8 cellular contexts compared by ENCODE assay signal in genomic region chr11:46243796-46244109, GRCh38. TPM values are rescaled to one million over a fixed set of nuclear protein-coding genes. Genes with fewer than 3 reads are reported as not detected.
DNase-seq lines count a peak whose midpoint lies in the region; ATAC-seq and TF ChIP-seq lines count a peak whose summit lies in the region.

No MANE protein-coding gene starts in this region.

- no peak overlapping the region for H2AK5ac ChIP-seq in neuronal stem cell (ENCODE audit: low read depth, low read length)

- no peaks in the 10 kb centered on the region for H3K9me3 ChIP-seq in CD4-positive, alpha-beta memory T cell (ENCODE audit: control insufficient read depth in 1 of 2, low read length in 2 of 2)
- H3K9me3 ChIP-seq in OCI-LY7 (ENCODE audit: low read length) (no peaks in the 10 kb centered on the region), endodermal cell (ENCODE audit: control insufficient read depth, low read length) (no peaks in the 10 kb centered on the region), neuronal stem cell (replicated peaks in 1 of 2; ENCODE audit: control insufficient read depth in 2 of 2, insufficient read depth in 1 of 2, low read depth in 1 of 2, low read length in 2 of 2) (no peaks in the 10 kb centered on the region)

- no peak overlapping the region for H3K27ac Mint-ChIP-seq in CD4-positive, alpha-beta memory T cell
- peak overlapping the region; percentile 99 for H3K27ac Mint-ChIP-seq in endodermal cell

- peak overlapping the region; percentile 68 to 74 for H3K4me3 ChIP-seq in CD4-positive, alpha-beta memory T cell (ENCODE audit: low read length in 2 of 2)
- H3K4me3 ChIP-seq in OCI-LY7 (ENCODE audit: low read depth, low read length, poor library complexity, severe bottlenecking): peak overlapping the region; percentile 73
- peak overlapping the region; percentile 84 for H3K4me3 ChIP-seq in endodermal cell (ENCODE audit: low read length)
- H3K4me3 ChIP-seq in neuronal stem cell (ENCODE audit: low read length in 2 of 2): peak overlapping the region; percentile 55 to 74

- no peak overlapping the region for H2BK12ac ChIP-seq in neuronal stem cell (ENCODE audit: low read length)

- no peaks in the 10 kb centered on the region for H3K9me3 Mint-ChIP-seq in CD4-positive, alpha-beta memory T cell
- H3K9me3 Mint-ChIP-seq in endodermal cell: no peaks in the 10 kb centered on the region

- no peak overlapping the region for H3K14ac ChIP-seq in neuronal stem cell (ENCODE audit: low read length)

- H3K9ac ChIP-seq in endodermal cell (ENCODE audit: extremely low read depth, low read length, poor library complexity, severe bottlenecking) (peak overlapping the region; percentile 95), neuronal stem cell (ENCODE audit: low read depth, low read length, poor library complexity) (peak overlapping the region; percentile 17)

- no TSS peak for BruUV-seq in OCI-LY7 (replicated peaks; lab: Mats Ljungman, UMichigan)

- H4K8ac ChIP-seq in neuronal stem cell (ENCODE audit: low read depth, low read length): no peak overlapping the region

- peak overlapping the region; percentile 91 for H2AFZ ChIP-seq in OCI-LY7 (ENCODE audit: low read length)
- peak overlapping the region; percentile 98 for H2AFZ ChIP-seq in neuronal stem cell (ENCODE audit: low read length)

- no peak overlapping the region for H4K91ac ChIP-seq in neuronal stem cell (ENCODE audit: low read depth, low read length, poor library complexity)

- no peak for DNase-seq in CD4-positive, alpha-beta memory T cell
- DNase-seq in OCI-LY7 (ENCODE audit: low spot score) (no peak), endodermal cell (no peak), neuronal stem cell (ENCODE audit: low spot score) (no peak), NCI-H446 (lab: John Stamatoyannopoulos, UW) (no peak), left colon (no peak), anterior cingulate cortex (lab: John Stamatoyannopoulos, UW) (no peak)

- no peaks in the 10 kb centered on the region for H3K9me2 ChIP-seq in OCI-LY7 (ENCODE audit: insufficient read depth, low read length)

- peak overlapping the region; percentile 62 for H2BK5ac ChIP-seq in neuronal stem cell (ENCODE audit: low read length)

- no peaks in the 10 kb centered on the region for H3K79me2 ChIP-seq in OCI-LY7 (ENCODE audit: insufficient read depth, low read depth, low read length)

- H3K36me3 Mint-ChIP-seq in CD4-positive, alpha-beta memory T cell: no peaks in the 10 kb centered on the region
- H3K36me3 Mint-ChIP-seq in endodermal cell (ENCODE audit: low read depth): no peaks in the 10 kb centered on the region

- H3K4me1 ChIP-seq in CD4-positive, alpha-beta memory T cell (ENCODE audit: insufficient read depth, low read length): peaks cover 13% of the 10 kb centered on the region
- H3K4me1 ChIP-seq in OCI-LY7 (ENCODE audit: insufficient read depth, low read length, poor library complexity, severe bottlenecking) (peaks cover 18% of the 10 kb centered on the region), endodermal cell (ENCODE audit: control insufficient read depth, insufficient read depth, low read length) (peaks cover 3% of the 10 kb centered on the region), neuronal stem cell (ENCODE audit: control insufficient read depth in 2 of 2, insufficient read depth in 1 of 2, low read depth in 1 of 2, low read length in 2 of 2) (peaks cover 8 to 15% of the 10 kb centered on the region in 2 donors)

- H3K27me3 Mint-ChIP-seq in CD4-positive, alpha-beta memory T cell: peaks cover 0 to 1% of the 10 kb centered on the region in 2 donors
- peaks cover 7% of the 10 kb centered on the region for H3K27me3 Mint-ChIP-seq in endodermal cell (ENCODE audit: insufficient read depth)

- TF ChIP-seq CTCF in OCI-LY7 (conservative IDR thresholded peaks at IDR 0.05; ENCODE audit: low read length) (no peak), endodermal cell (conservative IDR thresholded peaks at IDR 0.05) (no peak)

- no peaks in the 10 kb centered on the region for H3K36me3 ChIP-seq in CD4-positive, alpha-beta memory T cell (ENCODE audit: insufficient read depth, low read length)
- H3K36me3 ChIP-seq in OCI-LY7 (ENCODE audit: insufficient read depth, low read length): no peaks in the 10 kb centered on the region
- no peaks in the 10 kb centered on the region for H3K36me3 ChIP-seq in endodermal cell (ENCODE audit: control insufficient read depth, insufficient read depth, low read length)
- H3K36me3 ChIP-seq in neuronal stem cell (replicated peaks in 1 of 2; ENCODE audit: control insufficient read depth in 2 of 2, insufficient read depth in 2 of 2, low read length in 2 of 2): no peaks in the 10 kb centered on the region

- CTCF ChIA-PET in CD4-positive, alpha-beta memory T cell (lab: Charles Lee; ENCODE audit: partially characterized antibody): interaction anchor here (0.9 to 10.1 kb wide), 9 partner anchors 19 to 374 kb away, joined by 3 to 279 read pairs (median 3); no protein-coding TSS in a partner anchor
- CTCF ChIA-PET in OCI-LY7 (lab: Charles Lee; ENCODE audit: unreplicated experiment): interaction anchor here (1.3 to 1.7 kb wide), 4 partner anchors 60 to 74 kb away, joined by 3 to 6 read pairs (median 3); no protein-coding TSS in a partner anchor

- no peak for ATAC-seq in GM21737 (IDR thresholded peaks at IDR 0.05; ENCODE audit: unreplicated experiment)
- ATAC-seq in left colon: no peak

- peak overlapping the region; percentile 91 for H3K4me2 ChIP-seq in OCI-LY7 (ENCODE audit: low read length)
- H3K4me2 ChIP-seq in neuronal stem cell (ENCODE audit: insufficient read depth, low read length, poor library complexity, severe bottlenecking): peak overlapping the region; percentile 75

- no peak overlapping the region for H2BK15ac ChIP-seq in neuronal stem cell (ENCODE audit: low read length)

- no peak overlapping the region for H3K4ac ChIP-seq in neuronal stem cell (ENCODE audit: low read length)

- H2BK120ac ChIP-seq in neuronal stem cell (ENCODE audit: low read depth, low read length): no peak overlapping the region

- H3K27ac ChIP-seq in CD4-positive, alpha-beta memory T cell (ENCODE audit: low read depth, low read length): no peak overlapping the region
- H3K27ac ChIP-seq in OCI-LY7 (ENCODE audit: low read depth, low read length, poor library complexity, severe bottlenecking) (no peak overlapping the region), endodermal cell (ENCODE audit: low read depth, low read length) (peak overlapping the region; percentile 92), neuronal stem cell (replicated peaks; ENCODE audit: low read length) (peak overlapping the region; percentile 66)

- intact Hi-C loops in CD4-positive, alpha-beta memory T cell (cut with micrococcal nuclease): no loop called here
- intact Hi-C loops in OCI-LY7 (cut with micrococcal nuclease; ENCODE audit: unreplicated experiment): no loop called here
- intact Hi-C loops in left colon (cut with DNase I, micrococcal nuclease): loop anchor here in 1 of 2 donors (10.0 kb wide), 1 partner anchor 71 kb away; no protein-coding TSS in a partner anchor

- no peak overlapping the region for H3K23ac ChIP-seq in neuronal stem cell (ENCODE audit: low read depth, low read length, poor library complexity)

- WGBS in endodermal cell (ENCODE audit: insufficient coverage in 1 of 2, insufficient read length in 1 of 2), 2 experiments: 27 to 57% methylated on average over 3 to 5 of the region's 8 CpGs
- no CpG with 5 or more reads among the region's 8 CpGs for WGBS in neuronal stem cell (ENCODE audit: extremely low coverage in 2 of 2, insufficient read length in 2 of 2, insufficient replicate concordance in 1 of 2), 2 donors

- H3K18ac ChIP-seq in neuronal stem cell (ENCODE audit: low read length): peak overlapping the region; percentile 77

- H3K27me3 ChIP-seq in CD4-positive, alpha-beta memory T cell (ENCODE audit: insufficient read depth, low read length): peaks cover 2% of the 10 kb centered on the region
- H3K27me3 ChIP-seq in endodermal cell (ENCODE audit: control insufficient read depth, insufficient read depth, low read length, poor library complexity, severe bottlenecking): peaks cover 3% of the 10 kb centered on the region
- H3K27me3 ChIP-seq in neuronal stem cell (ENCODE audit: control insufficient read depth in 3 of 3, insufficient read depth in 3 of 3, low read depth in 1 of 3, low read length in 3 of 3): peaks cover 0 to 3% (median 2%) of the 10 kb centered on the region in 3 experiments

- peaks cover 6 to 28% (median 8%) of the 10 kb centered on the region in 4 donors for H3K4me1 Mint-ChIP-seq in CD4-positive, alpha-beta memory T cell
- peaks cover 22% of the 10 kb centered on the region for H3K4me1 Mint-ChIP-seq in endodermal cell

- peak overlapping the region; percentile 81 to 87 (median 84) for H3K4me3 Mint-ChIP-seq in CD4-positive, alpha-beta memory T cell
- H3K4me3 Mint-ChIP-seq in endodermal cell: peak overlapping the region; percentile 74

- POLR2A ChIA-PET in CD4-positive, alpha-beta memory T cell (lab: Charles Lee; ENCODE audit: partially characterized antibody): interaction anchor here (0.6 to 1.8 kb wide), 7 partner anchors 10 to 397 kb away, joined by 3 to 8 read pairs (median 3); partner anchors contain the start of genes AMBRA1, ATG13, CRY2 and HARBI1
- POLR2A ChIA-PET in OCI-LY7 (lab: Charles Lee): interaction anchor here (0.8 to 2.9 kb wide), 14 partner anchors 8 to 125 kb away, joined by 3 to 24 read pairs (median 4); no protein-coding TSS in a partner anchor

- H4K20me1 ChIP-seq in OCI-LY7 (ENCODE audit: insufficient read depth, low read length): no peaks in the 10 kb centered on the region

- no peaks in the 10 kb centered on the region for H3K79me1 ChIP-seq in neuronal stem cell (ENCODE audit: low read depth, low read length)

RNA-seq across cellular contexts. Expression of gene CREB3L1, which starts 33.7 kb away (rescaled TPM):
- total RNA-seq in CD4-positive, alpha-beta memory T cell: not detected
- polyA plus RNA-seq in CD4-positive, alpha-beta memory T cell: not detected
- not detected in 2 replicates for total RNA-seq in OCI-LY7 (2014; rRNA removed; shearing (Covaris generic))
- total RNA-seq in OCI-LY7 (2022): 0.15 and 0.17 TPM in 2 replicates
- 1 to 10 TPM; 8.8 to 9.9 TPM for total RNA-seq in endodermal cell
- 6.6 TPM for polyA plus RNA-seq in endodermal cell (2013, experiment 1 of 2)
- polyA plus RNA-seq in endodermal cell (2013, experiment 2 of 2): 7.5 TPM
- 8.4 TPM for polyA plus RNA-seq in neuronal stem cell (2013, experiment 1 of 2)
- polyA plus RNA-seq in neuronal stem cell (2013, experiment 2 of 2): 8.8 TPM
- 100 to 1,000 TPM; 118 to 200 TPM for total RNA-seq in left colon

Comparison
In these comparisons a context has a peak if more than half of its experiments do, and no peak if none do; other contexts are left out.
1. H3K27ac ChIP-seq: peak in endodermal cell (single experiment) and neuronal stem cell (single experiment); none in CD4-positive, alpha-beta memory T cell (single experiment) and OCI-LY7 (single experiment).
2. RNA of gene CREB3L1, which starts 33.7 kb away (total RNA-seq): 118 to 200 TPM in left colon; 8.8 to 9.9 TPM in endodermal cell, 0.15 to 0.17 TPM in OCI-LY7 and not detected in CD4-positive, alpha-beta memory T cell; every median in the first group is over 10 times any median in the second.
3. Peak in every context shown above with its lines, with median percentiles within 50 percentile points of each other: H3K4me3 ChIP-seq.